In genomic region chr12:53220857-53221202, GRCh38 we compare ENCODE assay signal across 1 cellular context.
TF ChIP-seq lines count a peak whose summit lies in the region.

No MANE protein-coding gene starts in this region.

TF ChIP-seq in K562, 482 proteins besides CTCF, POLR2A, EP300 and RAD21 (continued from another document and continues in another):
- no peak for TF ChIP-seq CBX5 (IDR thresholded peaks at IDR 0.05; ENCODE audit: borderline replicate concordance, low read depth)
- TF ChIP-seq ZNF518B (CRISPR knock-in tag; IDR thresholded peaks at IDR 0.05), result no peak
- TF ChIP-seq SNRNP70 (optimal IDR thresholded peaks at IDR 0.05; ENCODE audit: low read depth, low read length), result no peak
- TF ChIP-seq THAP12 (CRISPR knock-in tag; IDR thresholded peaks at IDR 0.05), result no peak
- no peak for TF ChIP-seq ADNP (tag; IDR thresholded peaks at IDR 0.05)
- no peak for TF ChIP-seq HDAC2 (IDR thresholded peaks at IDR 0.05)
- TF ChIP-seq COPS2 (conservative IDR thresholded peaks at IDR 0.05), result no peak
- no peak for TF ChIP-seq TOE1 (IDR thresholded peaks at IDR 0.05; ENCODE audit: borderline replicate concordance)
- no peak for TF ChIP-seq TOE1 (CRISPR knock-in tag; IDR thresholded peaks at IDR 0.05; ENCODE audit: borderline replicate concordance, low read depth)
- TF ChIP-seq MEF2D (tag; conservative IDR thresholded peaks at IDR 0.05; ENCODE audit: low read depth), result no peak
- no peak for TF ChIP-seq FOXO4 (CRISPR knock-in tag; IDR thresholded peaks at IDR 0.05)
- no peak for TF ChIP-seq RFX5 (IDR thresholded peaks at IDR 0.05; ENCODE audit: low read depth, low read length)
- no peak for TF ChIP-seq NKRF (IDR thresholded peaks at IDR 0.05; ENCODE audit: borderline replicate concordance)
- no peak for TF ChIP-seq TRIM24 (IDR thresholded peaks at IDR 0.05)
- TF ChIP-seq ZNF407 (IDR thresholded peaks at IDR 0.05; ENCODE audit: low read depth), result no peak
- TF ChIP-seq GATA2 (CRISPR knock-in tag; IDR thresholded peaks at IDR 0.05), result no peak
- TF ChIP-seq ZNF449 (CRISPR knock-in tag; IDR thresholded peaks at IDR 0.05), result no peak
- no peak for TF ChIP-seq SAP30 (IDR thresholded peaks at IDR 0.05; ENCODE audit: borderline replicate concordance, insufficient read depth, low read depth, low read length, poor library complexity, severe bottlenecking)
- TF ChIP-seq E2F5 (CRISPR knock-in tag; IDR thresholded peaks at IDR 0.05), result no peak
- TF ChIP-seq BCL6 (CRISPR knock-in tag; IDR thresholded peaks at IDR 0.05), result no peak
- no peak for TF ChIP-seq ZNF217 (CRISPR knock-in tag; IDR thresholded peaks at IDR 0.05)
- no peak for TF ChIP-seq FOXM1 (IDR thresholded peaks at IDR 0.05; ENCODE audit: low read depth)
- TF ChIP-seq FOXM1 (CRISPR knock-in tag; IDR thresholded peaks at IDR 0.05; ENCODE audit: low read depth), result no peak
- TF ChIP-seq HNRNPH1 (optimal IDR thresholded peaks at IDR 0.05; ENCODE audit: low read depth, low read length), result no peak
- no peak for TF ChIP-seq FOXA3 (CRISPR knock-in tag; conservative IDR thresholded peaks at IDR 0.05 in 1 of 2, IDR thresholded peaks at IDR 0.05 in 1 of 2)
- TF ChIP-seq ZNF57 (CRISPR knock-in tag; IDR thresholded peaks at IDR 0.05), result no peak
- no peak; the same call in 1 of the 2 replicates for TF ChIP-seq TFAP4 (CRISPR knock-in tag; IDR thresholded peaks at IDR 0.05; ENCODE audit: borderline replicate concordance)
- TF ChIP-seq EGR1 (conservative IDR thresholded peaks at IDR 0.05), result no peak
- TF ChIP-seq ZFP36 (IDR thresholded peaks at IDR 0.05; ENCODE audit: low read depth, low read length, partially characterized antibody), result no peak
- TF ChIP-seq ZNF584 (CRISPR knock-in tag; IDR thresholded peaks at IDR 0.05; ENCODE audit: low read depth), result 0 out of 2 replicates have a peak, but pooled peaks have one; percentile 57
- 0 out of 4 replicates have a peak, but pooled peaks of 1 of the 2 experiments have one; percentile 16 for TF ChIP-seq RCOR1 (IDR thresholded peaks at IDR 0.05; ENCODE audit: borderline replicate concordance in 1 of 2, low read depth in 2 of 2, low read length in 2 of 2)
- no peak for TF ChIP-seq MAFF (IDR thresholded peaks at IDR 0.05; ENCODE audit: low read length)
- no peak for TF ChIP-seq ZNF507 (tag; conservative IDR thresholded peaks at IDR 0.05)
- no peak for TF ChIP-seq ZNF263 (CRISPR knock-in tag; IDR thresholded peaks at IDR 0.05; ENCODE audit: borderline replicate concordance)
- peak; percentile 37; the same call in 1 of the 2 replicates for TF ChIP-seq CXXC5 (CRISPR knock-in tag; IDR thresholded peaks at IDR 0.05)
- TF ChIP-seq LARP7 (IDR thresholded peaks at IDR 0.05), result no peak
- TF ChIP-seq MEIS2 (IDR thresholded peaks at IDR 0.05; ENCODE audit: partially characterized antibody), result no peak
- no peak; a peak in 1 of 4 replicates for TF ChIP-seq SIN3A (IDR thresholded peaks at IDR 0.05; ENCODE audit: borderline replicate concordance in 2 of 2, control insufficient read depth in 1 of 2, low read depth in 2 of 2, low read length in 2 of 2)
- TF ChIP-seq SPI1 (IDR thresholded peaks at IDR 0.05; ENCODE audit: borderline replicate concordance, low read depth, low read length), result no peak
- TF ChIP-seq CREBBP (IDR thresholded peaks at IDR 0.05; ENCODE audit: low read depth, low read length), result no peak
- TF ChIP-seq ZSCAN29 (IDR thresholded peaks at IDR 0.05), result no peak
- TF ChIP-seq MECOM (CRISPR knock-in tag; IDR thresholded peaks at IDR 0.05), result no peak
- no peak for TF ChIP-seq SRSF7 (optimal IDR thresholded peaks at IDR 0.05; ENCODE audit: low read depth, low read length)
- peak; percentile 31; the same call in 1 of the 2 replicates for TF ChIP-seq ZNF12 (CRISPR knock-in tag; IDR thresholded peaks at IDR 0.05)
- TF ChIP-seq ZNF589 (CRISPR knock-in tag; IDR thresholded peaks at IDR 0.05; ENCODE audit: low read depth), result no peak
